In the genomic region with DNA sequence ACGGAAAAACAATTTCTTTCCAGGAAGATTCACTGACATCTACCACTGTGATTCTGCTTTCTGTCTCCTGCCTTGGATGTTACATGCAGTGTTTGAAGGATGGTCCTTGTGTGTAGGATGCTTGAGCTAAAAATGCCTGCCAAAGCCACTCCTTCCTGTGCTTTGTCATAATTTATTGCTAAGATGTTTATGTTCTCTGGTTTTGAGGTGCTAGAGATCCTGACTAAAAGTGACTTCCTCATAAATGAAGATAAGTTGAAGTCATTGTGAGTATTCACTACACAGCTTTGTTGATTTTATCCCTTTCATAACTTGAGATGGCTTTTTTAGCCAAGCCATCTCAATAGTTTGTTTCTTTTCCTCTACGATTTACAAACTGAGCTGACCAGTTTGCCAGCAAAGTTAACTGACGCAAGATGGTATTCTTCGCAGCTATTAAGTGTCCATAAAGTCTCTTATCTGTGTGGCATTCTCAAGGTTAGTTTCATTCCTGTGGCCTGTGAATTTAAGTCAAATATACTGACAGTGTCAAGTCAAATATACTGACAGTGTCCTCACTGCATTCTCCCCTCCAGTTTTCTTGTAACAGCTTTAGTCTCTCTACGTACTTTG, we compare ENCODE assay signal across 15 cellular contexts. TPM values are rescaled to one million over a fixed set of nuclear protein-coding genes. Genes with fewer than 3 reads are reported as not detected.
DNase-seq lines count a peak whose midpoint lies in the region; ATAC-seq, FAIRE-seq and TF ChIP-seq lines count a peak whose summit lies in the region.
"Had no signal": no experiment of that assay in that cellular context is flagged by ENCODE, and none has a peak within 500 bp of the region (broad histone marks: within the 10 kb centered on the region; RNA-seq: fewer than 3 reads in every experiment).

No MANE protein-coding gene starts in this region.

- peaks cover under 1 to 36% (median 2%) of the 10 kb centered on the region in 3 donors for H3K36me3 Mint-ChIP-seq in naive thymus-derived CD8-positive, alpha-beta T cell
- peaks cover 14% of the 10 kb centered on the region for H3K36me3 Mint-ChIP-seq in endothelial cell (ENCODE audit: low read depth, unreplicated experiment)

- H3K4ac ChIP-seq in IMR-90 (ENCODE audit: low read depth, low read length): no peak overlapping the region

- no peak overlapping the region for H3K27ac ChIP-seq in IMR-90 (ENCODE audit: insufficient read depth, low read length)
- H3K27ac ChIP-seq in K562 (ENCODE audit: extremely low read depth, low read depth, low read length): no peak overlapping the region
- H3K27ac ChIP-seq: C4-2B, PC-9, upper lobe of right lung, WERI-Rb-1 had no signal

- H3K23ac ChIP-seq in IMR-90 (ENCODE audit: low read depth, low read length): no peak overlapping the region

- H3K9me1 ChIP-seq in IMR-90 (ENCODE audit: insufficient read depth, low read length) (no peaks in the 10 kb centered on the region; the same call in 1 of the 2 replicates), K562 (ENCODE audit: control insufficient read depth, insufficient read depth, low read length) (no peaks in the 10 kb centered on the region)

- no peaks in the 10 kb centered on the region for H3K9me3 ChIP-seq in IMR-90 (ENCODE audit: control insufficient read depth, insufficient read depth, low read length)
- H3K9me3 ChIP-seq in K562 (replicated peaks; ENCODE audit: control insufficient read depth, insufficient read depth, low read depth, low read length): no peaks in the 10 kb centered on the region
- H3K9me3 ChIP-seq: SK-N-SH, upper lobe of right lung had no signal

- peak overlapping the region in 6 of 10 donors; percentile 13 to 61 (median 36) for H3K27ac Mint-ChIP-seq in naive thymus-derived CD8-positive, alpha-beta T cell
- no peak overlapping the region for H3K27ac Mint-ChIP-seq in endothelial cell (ENCODE audit: unreplicated experiment)

- BruUV-seq in IMR-90 (replicated peaks; lab: Mats Ljungman, UMichigan) (no TSS peak), K562 (replicated peaks; lab: Mats Ljungman, UMichigan) (no TSS peak)

- TF ChIP-seq RAD21 in IMR-90 (IDR thresholded peaks at IDR 0.05; ENCODE audit: low read length) (no peak), K562 (CRISPR knock-in tag; conservative IDR thresholded peaks at IDR 0.05 in 1 of 2, IDR thresholded peaks at IDR 0.05 in 1 of 2) (no peak)

- H3K27me3 Mint-ChIP-seq in naive thymus-derived CD8-positive, alpha-beta T cell: no peaks in the 10 kb centered on the region
- peaks cover 2% of the 10 kb centered on the region for H3K27me3 Mint-ChIP-seq in endothelial cell (ENCODE audit: unreplicated experiment)

- TF ChIP-seq CTCF in IMR-90 (conservative IDR thresholded peaks at IDR 0.05; ENCODE audit: low read depth, low read length) (no peak), K562 (IDR thresholded peaks at IDR 0.05 in 2 of 3, conservative IDR thresholded peaks at IDR 0.05 in 1 of 3; ENCODE audit: insufficient read depth in 2 of 3, low read depth in 1 of 3, low read length in 3 of 3) (no peak), endothelial cell (IDR thresholded peaks at IDR 0.05; ENCODE audit: unreplicated experiment) (no peak)

- POLR2A ChIA-PET in IMR-90 (lab: Charles Lee; ENCODE audit: unreplicated experiment): no interaction called here
- POLR2A ChIA-PET in K562 (lab: Yijun Ruan, JAX): interaction anchor here (0.8 to 1.6 kb wide), 3 partner anchors 13 to 16 kb away, joined by 3 read pairs; a partner anchor contains a TSS
- POLR2A ChIA-PET in naive thymus-derived CD8-positive, alpha-beta T cell (lab: Charles Lee): interaction anchor here (1.3 to 2.5 kb wide), 3 partner anchors 10 to 50 kb away, joined by 3 to 12 read pairs (median 4); a partner anchor contains a TSS

- DNase-seq in GDM1 (lab: John Stamatoyannopoulos, UW): peak; percentile 68
- peak; percentile 46 for DNase-seq in IMR-90
- no peak for DNase-seq in K562 (ENCODE audit: extremely low read depth in 1 of 4, low spot score in 3 of 4)
- DNase-seq in naive thymus-derived CD8-positive, alpha-beta T cell: no peak
- DNase-seq in endothelial cell (ENCODE audit: low spot score): no peak
- DNase-seq in HK-2 (ENCODE audit: unreplicated experiment): no peak
- no peak for DNase-seq in Right ventricle myocardium superior
- DNase-seq: NCI-H345; PC-9; SK-N-SH; stimulated activated CD4-positive, alpha-beta T cell treated with anti-CD3 and anti-CD28 coated beads, Interleukin-1b, Interleukin-23, amount 100 ng/mL, for 48 hours; upper lobe of right lung; WERI-Rb-1 had no signal

- peaks cover 1% of the 10 kb centered on the region; the same call in 1 of the 2 replicates for H3K4me1 ChIP-seq in IMR-90 (ENCODE audit: control insufficient read depth, insufficient read depth, low read length)
- H3K4me1 ChIP-seq in K562 (replicated peaks in 1 of 2; ENCODE audit: control insufficient read depth in 2 of 2, insufficient read depth in 2 of 2, low read length in 2 of 2): no peaks in the 10 kb centered on the region; a peak in 1 of 5 replicates
- H3K4me1 ChIP-seq: upper lobe of right lung had no signal

- H4K20me1 ChIP-seq in IMR-90 (ENCODE audit: insufficient read depth, low read length) (no peaks in the 10 kb centered on the region), K562 (replicated peaks; ENCODE audit: control insufficient read depth, insufficient read depth, low read length) (no peaks in the 10 kb centered on the region)

- H4K8ac ChIP-seq in IMR-90 (ENCODE audit: low read depth in 2 of 2, low read length in 2 of 2): no peak overlapping the region

- no peak overlapping the region for H4K91ac ChIP-seq in IMR-90 (ENCODE audit: insufficient read depth, low read depth, low read length)

- intact Hi-C loops in IMR-90 (cut with micrococcal nuclease): no loop called here
- intact Hi-C loops in K562 (cut with micrococcal nuclease): no loop called here
- intact Hi-C loops in Right ventricle myocardium superior (cut with DNase I): no loop called here

- H2BK5ac ChIP-seq in IMR-90 (ENCODE audit: low read depth, low read length, poor library complexity, severe bottlenecking): no peak overlapping the region

- H3K4me2 ChIP-seq in IMR-90 (ENCODE audit: low read depth, low read length) (no peak overlapping the region), K562 (ENCODE audit: insufficient read depth, low read length) (no peak overlapping the region)
- H3K4me2 ChIP-seq: PC-9, SK-N-SH had no signal

- WGBS in IMR-90 (ENCODE audit: extremely low coverage in 2 of 2, insufficient read length in 1 of 2), 2 experiments: no CpG with 5 or more reads among the region's 5 CpGs
- WGBS in K562 (ENCODE audit: insufficient coverage, low coverage, missing lambda C conversion rate): 72% methylated on average over 5 of the region's 5 CpGs

- H3K4me3 ChIP-seq in IMR-90 (ENCODE audit: insufficient read depth, low read depth, low read length) (no peak overlapping the region), K562 (no peak overlapping the region)
- H3K4me3 ChIP-seq: PC-9, upper lobe of right lung had no signal

- in situ Hi-C loops in IMR-90 (cut with MboI; ENCODE audit: low sequenced_read_pairs) (no loop called here), K562 (cut with MboI) (no loop called here)

- no peak overlapping the region for H4K5ac ChIP-seq in IMR-90 (ENCODE audit: low read depth, low read length)

- H3K9me3 Mint-ChIP-seq in naive thymus-derived CD8-positive, alpha-beta T cell: no peaks in the 10 kb centered on the region
- H3K9me3 Mint-ChIP-seq in endothelial cell (ENCODE audit: unreplicated experiment): no peaks in the 10 kb centered on the region

- TF ChIP-seq EP300 in K562 (IDR thresholded peaks at IDR 0.05; ENCODE audit: low read length): no peak

- H3K4me1 Mint-ChIP-seq in naive thymus-derived CD8-positive, alpha-beta T cell: peaks cover 0 to 11% (median 7%) of the 10 kb centered on the region in 4 donors
- peaks cover 5% of the 10 kb centered on the region for H3K4me1 Mint-ChIP-seq in endothelial cell (ENCODE audit: unreplicated experiment)

- H3K56ac ChIP-seq in IMR-90 (ENCODE audit: extremely low read depth, insufficient read depth, low read length): no peak overlapping the region

- FAIRE-seq in K562 (lab: Jason Lieb, UNC): peak; percentile 49

- no peak overlapping the region for H3K14ac ChIP-seq in IMR-90 (replicated peaks; ENCODE audit: low read depth, low read length)

- CTCF ChIA-PET in IMR-90 (lab: Yijun Ruan, JAX): interaction anchor here (0.9 kb wide), 1 partner anchor 436 kb away, joined by 3 read pairs; no protein-coding TSS in a partner anchor
- CTCF ChIA-PET in K562 (lab: Yijun Ruan, JAX; ENCODE audit: low intra/inter-chr PET ratio): no interaction called here

- ATAC-seq in IMR-90 (ENCODE audit: low read depth) (peak; percentile 70), K562 (peak; percentile 39; the same call in 2 of the 3 replicates), GM21390 (IDR thresholded peaks at IDR 0.05; ENCODE audit: unreplicated experiment) (no peak), Right ventricle myocardium superior (ENCODE audit: poor library complexity) (no peak)
- ATAC-seq in naive thymus-derived CD8-positive, alpha-beta T cell: no peak
- ATAC-seq: upper lobe of right lung had no signal

- peaks cover 8% of the 10 kb centered on the region for H3K36me3 ChIP-seq in IMR-90 (ENCODE audit: control insufficient read depth, insufficient read depth, low read length)
- H3K36me3 ChIP-seq in K562 (ENCODE audit: control insufficient read depth, insufficient read depth, low read length): peaks cover 7% of the 10 kb centered on the region; the same call in 2 of the 3 replicates
- H3K36me3 ChIP-seq: WERI-Rb-1 had no signal

- H3K27me3 ChIP-seq in IMR-90 (ENCODE audit: control insufficient read depth, insufficient read depth, low read length) (no peaks in the 10 kb centered on the region), K562 (ENCODE audit: control insufficient read depth in 2 of 2, insufficient read depth in 2 of 2, low read length in 2 of 2) (no peaks in the 10 kb centered on the region)
- H3K27me3 ChIP-seq: upper lobe of right lung had no signal

- H3K9ac ChIP-seq in IMR-90 (ENCODE audit: low read depth, low read length): no peak overlapping the region
- H3K9ac ChIP-seq in K562 (ENCODE audit: insufficient read depth in 1 of 2, low read depth in 2 of 2, low read length in 2 of 2): no peak overlapping the region
- H3K9ac ChIP-seq: SK-N-SH had no signal

- no peak overlapping the region for H3K18ac ChIP-seq in IMR-90 (ENCODE audit: low read depth, low read length)

- no peak for TF ChIP-seq POLR2A in IMR-90 (IDR thresholded peaks at IDR 0.05; ENCODE audit: low read depth, low read length)
- no peak for TF ChIP-seq POLR2A in K562 (conservative IDR thresholded peaks at IDR 0.05)

- H2BK120ac ChIP-seq in IMR-90 (ENCODE audit: low read depth, low read length): no peak overlapping the region

- H3K4me3 Mint-ChIP-seq in naive thymus-derived CD8-positive, alpha-beta T cell: no peak overlapping the region
- no peak overlapping the region for H3K4me3 Mint-ChIP-seq in endothelial cell (ENCODE audit: unreplicated experiment)

- no peak overlapping the region for H2BK15ac ChIP-seq in IMR-90 (ENCODE audit: low read depth, low read length)

- no peak overlapping the region for H2AFZ ChIP-seq in IMR-90 (replicated peaks; ENCODE audit: low read length, poor library complexity)
- H2AFZ ChIP-seq in K562 (ENCODE audit: low read depth, low read length): no peak overlapping the region
- H2AFZ ChIP-seq: PC-9 had no signal

- no peak overlapping the region for H2AK9ac ChIP-seq in IMR-90 (replicated peaks; ENCODE audit: low read depth, low read length, poor library complexity)

- dilution Hi-C loops in IMR-90 (cut with HindIII; ENCODE audit: low sequenced_read_pairs, unreplicated experiment): no loop called here

- H3K79me1 ChIP-seq in IMR-90 (ENCODE audit: low read depth in 1 of 2, low read length in 2 of 2): no peaks in the 10 kb centered on the region

- no peak overlapping the region for H2AK5ac ChIP-seq in IMR-90 (ENCODE audit: low read depth, low read length)

- no peak overlapping the region for H2BK20ac ChIP-seq in IMR-90 (ENCODE audit: low read depth, low read length)

- H3K79me2 ChIP-seq in K562 (ENCODE audit: control insufficient read depth, insufficient read depth, low read length): no peaks in the 10 kb centered on the region

RNA-seq across cellular contexts. Expression of a gene that starts 15.7 kb away (rescaled TPM):
- total RNA-seq in IMR-90 (2012; rRNA removed): 43.6 and 51.1 TPM in 2 replicates
- 12.7 and 15.3 TPM in 2 replicates for polyA plus RNA-seq in IMR-90 (2012; rRNA removed)
- polyA plus RNA-seq in IMR-90 (2012; cell fraction: cytosol; rRNA removed): 13.3 and 19.0 TPM in 2 replicates
- polyA plus RNA-seq in IMR-90 (2012; cell fraction: nucleus; rRNA removed; ENCODE audit: low replicate concordance): 5.5 and 12.4 TPM in 2 replicates
- total RNA-seq in K562 (2011; cell fraction: chromatin; rRNA removed; ENCODE audit: low replicate concordance): 11.3 and 25.8 TPM in 2 replicates
- 8.0 and 10.4 TPM in 2 replicates for total RNA-seq in K562 (2011; cell fraction: nucleolus; rRNA removed)
- total RNA-seq in K562 (2011; cell fraction: nucleoplasm; rRNA removed): 11.7 and 20.0 TPM in 2 replicates
- total RNA-seq in K562 (2014; rRNA removed): 14.7 and 16.9 TPM in 2 replicates
- 14.8 and 16.7 TPM in 2 replicates for total RNA-seq in K562 (2014; rRNA removed; fragmentation: Illumina TruSeq; extraction: Trizol)
- total RNA-seq in K562 (2015; rRNA removed; fragmentation: Illumina TruSeq; extraction: Trizol): 15.3 and 16.4 TPM in 2 replicates
- total RNA-seq in K562 (2021): 11.2 and 12.6 TPM in 2 replicates
- polyA plus RNA-seq in K562 (2011; rRNA removed): 10.5 and 13.7 TPM in 2 replicates
- polyA plus RNA-seq in K562 (2011; cell fraction: cytosol; rRNA removed): 5.5 and 5.7 TPM in 2 replicates
- 6.5 and 7.4 TPM in 2 replicates for polyA plus RNA-seq in K562 (2011; cell fraction: nucleus; rRNA removed)
- 6.2 and 8.0 TPM in 2 replicates for polyA plus RNA-seq in K562 (2012)
- polyA plus RNA-seq in K562 (2014; fragmentation: Illumina TruSeq; extraction: Trizol): 9.6 and 11.1 TPM in 2 replicates
- polyA plus RNA-seq in K562 (2014; fragmentation: Nextera tagmentation; extraction: Ambion mirVana): 1 to 10 TPM; 3.8 to 4.0 TPM
- polyA plus RNA-seq in K562 (2014; rRNA removed): 9.8 and 14.3 TPM in 2 replicates
- polyA minus RNA-seq in K562 (2011; rRNA and poly(A)+ RNA removed): 18.1 and 18.4 TPM in 2 replicates
- polyA minus RNA-seq in K562 (2011; cell fraction: cytosol; rRNA and poly(A)+ RNA removed): 6.2 and 7.2 TPM in 2 replicates
- 10.5 and 15.7 TPM in 2 replicates for polyA minus RNA-seq in K562 (2011; cell fraction: nucleus; rRNA and poly(A)+ RNA removed)
- total RNA-seq in naive thymus-derived CD8-positive, alpha-beta T cell: 100 to 1,000 TPM in 1 of 2 experiments, 10 to 100 TPM in 1; 96.5 to 106 TPM
- polyA plus RNA-seq in naive thymus-derived CD8-positive, alpha-beta T cell: 10 to 100 TPM; 29.3 to 44.7 (median 32.6) TPM
- 27.5 TPM for total RNA-seq in endothelial cell (ENCODE audit: unreplicated experiment)
- 27.6 TPM for total RNA-seq in Right ventricle myocardium superior

RNA-seq across cellular contexts. Expression of a gene that starts 50.8 kb away (rescaled TPM):
- 15.1 and 22.8 TPM in 2 replicates for total RNA-seq in IMR-90 (2012; rRNA removed)
- 9.7 and 11.3 TPM in 2 replicates for polyA plus RNA-seq in IMR-90 (2012; rRNA removed)
- 3.9 and 5.7 TPM in 2 replicates for polyA plus RNA-seq in IMR-90 (2012; cell fraction: cytosol; rRNA removed)
- 8.2 and 17.8 TPM in 2 replicates for polyA plus RNA-seq in IMR-90 (2012; cell fraction: nucleus; rRNA removed; ENCODE audit: low replicate concordance)
- 17.8 and 35.6 TPM in 2 replicates for total RNA-seq in K562 (2011; cell fraction: chromatin; rRNA removed; ENCODE audit: low replicate concordance)
- 14.3 and 15.1 TPM in 2 replicates for total RNA-seq in K562 (2011; cell fraction: nucleolus; rRNA removed)
- total RNA-seq in K562 (2011; cell fraction: nucleoplasm; rRNA removed): 29.9 and 45.6 TPM in 2 replicates
- 5.7 and 7.2 TPM in 2 replicates for total RNA-seq in K562 (2014; rRNA removed)
- total RNA-seq in K562 (2014; rRNA removed; fragmentation: Illumina TruSeq; extraction: Trizol): 7.7 and 8.2 TPM in 2 replicates
- 7.6 and 8.2 TPM in 2 replicates for total RNA-seq in K562 (2015; rRNA removed; fragmentation: Illumina TruSeq; extraction: Trizol)
- 7.2 and 8.9 TPM in 2 replicates for total RNA-seq in K562 (2021)
- 8.2 and 11.5 TPM in 2 replicates for polyA plus RNA-seq in K562 (2011; rRNA removed)
- polyA plus RNA-seq in K562 (2011; cell fraction: cytosol; rRNA removed): 3.1 and 4.6 TPM in 2 replicates
- polyA plus RNA-seq in K562 (2011; cell fraction: nucleus; rRNA removed): 20.7 and 23.4 TPM in 2 replicates
- polyA plus RNA-seq in K562 (2012): 5.7 and 8.7 TPM in 2 replicates
- polyA plus RNA-seq in K562 (2014; fragmentation: Illumina TruSeq; extraction: Trizol): 4.6 and 5.8 TPM in 2 replicates
- 1 to 10 TPM; 4.6 to 5.3 TPM for polyA plus RNA-seq in K562 (2014; fragmentation: Nextera tagmentation; extraction: Ambion mirVana)
- polyA plus RNA-seq in K562 (2014; rRNA removed): 6.1 and 8.1 TPM in 2 replicates
- 13.4 and 17.4 TPM in 2 replicates for polyA minus RNA-seq in K562 (2011; rRNA and poly(A)+ RNA removed)
- 2.5 and 4.7 TPM in 2 replicates for polyA minus RNA-seq in K562 (2011; cell fraction: cytosol; rRNA and poly(A)+ RNA removed)
- polyA minus RNA-seq in K562 (2011; cell fraction: nucleus; rRNA and poly(A)+ RNA removed): 20.3 and 33.5 TPM in 2 replicates
- total RNA-seq in naive thymus-derived CD8-positive, alpha-beta T cell: 10 to 100 TPM; 48.8 to 49.6 TPM
- polyA plus RNA-seq in naive thymus-derived CD8-positive, alpha-beta T cell: 10 to 100 TPM; 16.9 to 30.8 (median 25.8) TPM
- total RNA-seq in endothelial cell (ENCODE audit: unreplicated experiment): 10.9 TPM
- 15.0 TPM for total RNA-seq in Right ventricle myocardium superior

Comparison
In these comparisons a context has a peak if more than half of its experiments do, and no peak if none do; other contexts are left out.
1. DNase-seq: peak in GDM1 (single experiment) and IMR-90 (single experiment); none in K562 (0 of 4), naive thymus-derived CD8-positive, alpha-beta T cell (0 of 10), endothelial cell (single experiment), HK-2 (single experiment) and Right ventricle myocardium superior (single experiment).
2. ATAC-seq: peak in IMR-90 (single experiment) and K562 (single experiment); none in naive thymus-derived CD8-positive, alpha-beta T cell (0 of 2), GM21390 (single experiment) and Right ventricle myocardium superior (single experiment).